8 cellular contexts compared by ENCODE assay signal in genomic region chr14:22829661-22830328, GRCh38. TPM values are rescaled to one million over a fixed set of nuclear protein-coding genes. Genes with fewer than 3 reads are reported as not detected.
DNase-seq lines count a peak whose midpoint lies in the region; ATAC-seq, FAIRE-seq and TF ChIP-seq lines count a peak whose summit lies in the region.

Gene MRPL52 (plus strand): TSS chr14:22829887. CDS start chr14:22829913, 26 bp downstream.

- peak within 1 kb of the TSS; percentile 52 to 78 (median 72) for H3K9ac ChIP-seq in H1 (replicated peaks in 1 of 4; ENCODE audit: extremely low read depth in 1 of 4, low read depth in 3 of 4, low read length in 3 of 4)

- no peak for TF ChIP-seq CTCF in H1 (IDR thresholded peaks at IDR 0.05; ENCODE audit: control extremely low read depth in 1 of 3, insufficient read depth in 1 of 3, low read depth in 1 of 3, low read length in 3 of 3)

- peak within 1 kb of the TSS; percentile 43; the same call in 1 of the 2 replicates for H3K27ac ChIP-seq in H1 (ENCODE audit: low read depth, low read length)

- H3K4ac ChIP-seq in H1 (replicated peaks; ENCODE audit: insufficient read length, low read depth, low read length), result peak within 1 kb of the TSS; percentile 61

- H3K23ac ChIP-seq in H1 (ENCODE audit: insufficient read length), result no peak within 1 kb of the TSS

- TF ChIP-seq EP300 in H1 (IDR thresholded peaks at IDR 0.05; ENCODE audit: borderline replicate concordance in 1 of 2, low read depth in 2 of 2, low read length in 2 of 2), result 0 out of 3 replicates have a peak, but pooled peaks of 1 of the 2 experiments have one; percentile 29

- FAIRE-seq in H1 (lab: Jason Lieb, UNC), result no peak

- peak in 1 of 2 experiments; percentile 61; a peak in 2 of 3 replicates for TF ChIP-seq POLR2A in H1 (IDR thresholded peaks at IDR 0.05; ENCODE audit: control extremely low read depth in 1 of 2, low read depth in 2 of 2, low read length in 2 of 2)

- H4K20me1 ChIP-seq in H1 (replicated peaks in 1 of 2; ENCODE audit: control insufficient read depth in 1 of 2, insufficient read depth in 2 of 2, low read length in 2 of 2), result no peaks in the 10 kb centered on the region

- H2AFZ ChIP-seq in H1 (ENCODE audit: low read length), result peak within 1 kb of the TSS; percentile 69

- no peak within 1 kb of the TSS for H2BK15ac ChIP-seq in H1 (ENCODE audit: low read length)

- H3K23me2 ChIP-seq in H1 (ENCODE audit: low read depth, low read length), result no peaks in the 10 kb centered on the region

- H3K14ac ChIP-seq in H1 (ENCODE audit: insufficient read length), result no peak within 1 kb of the TSS

- H4K5ac ChIP-seq in H1 (ENCODE audit: insufficient read length, low read depth, low read length), result peak within 1 kb of the TSS; percentile 47

- peak; percentile 70 for ATAC-seq in GM19467 (IDR thresholded peaks at IDR 0.05; ENCODE audit: unreplicated experiment)

- peaks cover 0 to 12% of the 10 kb centered on the region in 2 experiments; a peak in 3 of 4 replicates for H3K79me2 ChIP-seq in H1 (ENCODE audit: control insufficient read depth in 1 of 2, insufficient read depth in 2 of 2, low read length in 2 of 2)

- DNase-seq in CMK (ENCODE audit: low read depth) (peak; percentile 82), HT-29 (ENCODE audit: low spot score) (peak; percentile 82), H1 (ENCODE audit: low read depth in 1 of 2, low spot score in 2 of 2) (peak in 1 of 2 experiments; percentile 80), mesenteric fat pad (ENCODE audit: low spot score) (no peak)
- peak; percentile 82 for DNase-seq in NK-92 treated with Interleukin-12 subunit alpha and Interleukin-12 subunit beta, amount 100 ng/mL, for 24 hours (lab: John Stamatoyannopoulos, UW)
- peak; percentile 79 to 84 for DNase-seq in activated CD8-positive, alpha-beta memory T cell treated with anti-CD3 and anti-CD28 coated beads for 4 hours (ENCODE audit: low read depth in 2 of 2)
- peak; percentile 74 for DNase-seq in stimulated activated CD8-positive, alpha-beta memory T cell treated with anti-CD3 and anti-CD28 coated beads, Interleukin-15, amount 100 ng/mL, for 24 hours (ENCODE audit: low read depth)

- H3K27me3 ChIP-seq in H1 (replicated peaks in 1 of 4; ENCODE audit: control insufficient read depth in 3 of 4, extremely low read depth in 1 of 4, insufficient read depth in 3 of 4, low read length in 3 of 4), result no peaks in the 10 kb centered on the region

- H3K4me3 ChIP-seq in H1 (ENCODE audit: extremely low read depth in 1 of 4, insufficient read depth in 2 of 4, low read depth in 3 of 4, low read length in 4 of 4), result peak within 1 kb of the TSS; percentile 86 to 89 (median 88)

- no peak within 1 kb of the TSS for H2BK120ac ChIP-seq in H1 (replicated peaks; ENCODE audit: low read depth, low read length)

- POLR2A ChIA-PET in H1 (lab: Charles Lee; ENCODE audit: partially characterized antibody), result interaction anchor here (0.6 to 16.3 kb wide), 9 partner anchors 7 to 90 kb away, joined by 3 to 203 read pairs (median 5); partner anchors contain the start of genes LRP10, MMP14 and OXA1L

- no peak within 1 kb of the TSS for H2BK20ac ChIP-seq in H1 (ENCODE audit: low read length)

- 3% methylated on average over 38 of the region's 38 CpGs; no CpG with 5 or more reads in 1 of the 2 experiments for WGBS in H1 (ENCODE audit: extremely low coverage in 1 of 2, insufficient coverage in 1 of 2, insufficient read length in 1 of 2, insufficient replicate concordance in 2 of 2, low coverage in 1 of 2, low lambda C conversion rate in 2 of 2, missing lambda C conversion rate in 1 of 2), 2 experiments

- no peak within 1 kb of the TSS for H2AK5ac ChIP-seq in H1 (ENCODE audit: low read depth, low read length)

- H4K91ac ChIP-seq in H1 (replicated peaks; ENCODE audit: insufficient read length, low read length), result peak within 1 kb of the TSS; percentile 72

- peak within 1 kb of the TSS; percentile 97 for H4K8ac ChIP-seq in H1 (ENCODE audit: extremely low read depth, insufficient read depth, low read length)

- TF ChIP-seq RAD21 in H1 (IDR thresholded peaks at IDR 0.05 in 1 of 2, conservative IDR thresholded peaks at IDR 0.05 in 1 of 2; ENCODE audit: low read depth in 2 of 2, low read length in 2 of 2), result no peak

- H3K36me3 ChIP-seq in H1 (ENCODE audit: control insufficient read depth in 2 of 4, insufficient read depth in 4 of 4, low read length in 3 of 4), result peaks cover 4 to 20% (median 13%) of the 10 kb centered on the region in 4 experiments; a peak in 7 of 8 replicates

- peak within 1 kb of the TSS; percentile 34 for H3K56ac ChIP-seq in H1 (replicated peaks; ENCODE audit: insufficient read length, low read depth, low read length)

- 0 out of 2 replicates have a peak within 1 kb of the TSS, but pooled peaks have one; percentile 39 for H3K18ac ChIP-seq in H1 (ENCODE audit: extremely low read depth, low read length)

- CTCF ChIA-PET in H1 (lab: Charles Lee; ENCODE audit: partially characterized antibody), result interaction anchor here (0.9 to 53.1 kb wide), 6 partner anchors 29 to 260 kb away, joined by 3 to 1562 read pairs (median 4); partner anchors contain the start of genes LRP10, MMP14 and REM2

- H3K4me1 ChIP-seq in H1 (replicated peaks in 1 of 4; ENCODE audit: control insufficient read depth in 3 of 4, insufficient read depth in 4 of 4, low read length in 3 of 4), result peaks cover 0 to 5% (median 0%) of the 10 kb centered on the region in 4 experiments; a peak in 2 of 7 replicates

- H2BK12ac ChIP-seq in H1 (ENCODE audit: low read depth, low read length), result peak within 1 kb of the TSS; percentile 20; the same call in 1 of the 2 replicates

- no peaks in the 10 kb centered on the region for H3K9me3 ChIP-seq in H1 (ENCODE audit: insufficient read depth in 2 of 2, low read depth in 1 of 2, low read length in 1 of 2)

- peak within 1 kb of the TSS; percentile 39 to 65 for H3K4me2 ChIP-seq in H1 (ENCODE audit: insufficient read depth in 1 of 2, low read depth in 2 of 2, low read length in 2 of 2)

- peak within 1 kb of the TSS; percentile 37 for H2BK5ac ChIP-seq in H1 (ENCODE audit: low read depth, low read length)

- no peaks in the 10 kb centered on the region; the same call in 1 of the 2 replicates for H3K79me1 ChIP-seq in H1 (ENCODE audit: low read depth, low read length)

TF ChIP-seq in H1, 55 proteins besides CTCF, POLR2A, EP300 and RAD21 (continues in another document):
- TF ChIP-seq KDM1A (IDR thresholded peaks at IDR 0.05; ENCODE audit: borderline replicate concordance, low read length) (no peak; the same call in 1 of the 2 replicates), ASH2L (IDR thresholded peaks at IDR 0.05; ENCODE audit: low read length) (peak; percentile 82), BACH1 (IDR thresholded peaks at IDR 0.05; ENCODE audit: low read length) (peak; percentile 82), CBX8 (IDR thresholded peaks at IDR 0.05; ENCODE audit: borderline replicate concordance, low read depth, low read length) (no peak), TAF1 (IDR thresholded peaks at IDR 0.05; ENCODE audit: low read depth, low read length) (peak; percentile 60; the same call in 1 of the 2 replicates), SIN3A (conservative IDR thresholded peaks at IDR 0.05 in 1 of 2, IDR thresholded peaks at IDR 0.05 in 1 of 2; ENCODE audit: low read depth in 1 of 2, low read length in 2 of 2) (peak in 1 of 2 experiments; percentile 43; a peak in 1 of 4 replicates), POLR2AphosphoS5 (IDR thresholded peaks at IDR 0.05; ENCODE audit: low read depth, low read length) (peak; percentile 22; the same call in 1 of the 2 replicates), NANOG (IDR thresholded peaks at IDR 0.05; ENCODE audit: insufficient read depth, low read depth, low read length, poor library complexity, severe bottlenecking) (no peak), CHD2 (IDR thresholded peaks at IDR 0.05; ENCODE audit: low read length) (peak; percentile 48; the same call in 1 of the 2 replicates), NRF1 (IDR thresholded peaks at IDR 0.05; ENCODE audit: low read depth, low read length) (no peak), HDAC6 (IDR thresholded peaks at IDR 0.05; ENCODE audit: low read depth, low read length) (no peak), BRCA1 (IDR thresholded peaks at IDR 0.05; ENCODE audit: low read depth, low read length) (no peak), RFX5 (IDR thresholded peaks at IDR 0.05; ENCODE audit: borderline replicate concordance, low read depth, low read length) (no peak), ATF3 (IDR thresholded peaks at IDR 0.05; ENCODE audit: insufficient read depth, low read depth, low read length) (no peak), JUN (IDR thresholded peaks at IDR 0.05; ENCODE audit: low read depth, low read length) (no peak), POU5F1 (IDR thresholded peaks at IDR 0.05; ENCODE audit: low read depth, low read length) (no peak), CEBPB (IDR thresholded peaks at IDR 0.05; ENCODE audit: low read depth, low read length) (no peak), CTBP2 (IDR thresholded peaks at IDR 0.05; ENCODE audit: borderline replicate concordance, insufficient read depth, insufficient read length, low read length) (no peak), MAX (IDR thresholded peaks at IDR 0.05) (peak; percentile 22; the same call in 1 of the 2 replicates), JUND (IDR thresholded peaks at IDR 0.05; ENCODE audit: low read length) (no peak), SIX5 (IDR thresholded peaks at IDR 0.05; ENCODE audit: low read depth, low read length) (peak; percentile 12; the same call in 1 of the 2 replicates), BCL11A (IDR thresholded peaks at IDR 0.05; ENCODE audit: low read depth in 2 of 2, low read length in 2 of 2) (no peak)

RNA-seq across cellular contexts. Expression of gene MRPL52, which starts in this region (rescaled TPM):
- total RNA-seq in HT-29 (2014; rRNA removed; shearing (Covaris generic)), result 45.9 and 56.1 TPM in 2 replicates
- total RNA-seq in H1 (2021; fragmentation: NEBNext Ultra II Directional; extraction: Animal tissue kit (Norgen Biotek cat#: 25700)), result 172 and 176 TPM in 2 replicates
- 70.5 and 109 TPM in 2 replicates for polyA plus RNA-seq in H1 (2011; rRNA removed)
- 108 TPM for polyA plus RNA-seq in H1 (2011; cell fraction: cytosol; rRNA removed)
- polyA plus RNA-seq in H1 (2011; cell fraction: nucleus; rRNA removed), result 74.0 TPM
- polyA plus RNA-seq in H1 (2012, experiment 1 of 2), result 186 to 208 TPM (median 197 TPM) in 4 replicates
- 516 TPM for polyA plus RNA-seq in H1 (2012, experiment 2 of 2)
- 328 TPM for polyA plus RNA-seq in H1 (2013, experiment 1 of 2)
- 334 TPM for polyA plus RNA-seq in H1 (2013, experiment 2 of 2)
- 9.8 and 12.4 TPM in 2 replicates for polyA minus RNA-seq in H1 (2011; rRNA and poly(A)+ RNA removed)
- 41.0 TPM for polyA minus RNA-seq in H1 (2011; cell fraction: cytosol; rRNA and poly(A)+ RNA removed)
- polyA minus RNA-seq in H1 (2011; cell fraction: nucleus; rRNA and poly(A)+ RNA removed), result 34.9 TPM
- 54.0 TPM for total RNA-seq in mesenteric fat pad
